24 cellular contexts compared by ENCODE assay signal in genomic region chr10:122988501-122988900, GRCh38.
"Had no signal": no experiment of that assay in that cellular context is flagged by ENCODE, and none has a peak within 500 bp of the region (broad histone marks: within the 10 kb centered on the region; RNA-seq: fewer than 3 reads in every experiment).

No MANE protein-coding gene starts in this region.

- DNase-seq: dermis blood vessel endothelial cell; effector memory CD4-positive, alpha-beta T cell; hypothalamus; immature natural killer cell; islet precursor cell; kidney glomerular epithelial cell; left colon; left ventricle myocardium inferior; lower lobe of right lung; naive thymus-derived CD8-positive, alpha-beta T cell; nephron progenitor cell; nucleus accumbens; stimulated activated CD4-positive, alpha-beta T cell treated with anti-CD3 and anti-CD28 coated beads, Interleukin-4, amount 100 ng/mL, for 4 hours; stimulated activated naive CD8-positive, alpha-beta T cell treated with anti-CD3 and anti-CD28 coated beads, Interleukin-15, Interleukin-2, amounts not matched to agents 100 U/mL and 50 U/mL, for 24 hours; upper lobe of right lung; uterus had no signal

- H3K4me3 ChIP-seq: coronary artery, esophagus muscularis mucosa, left ventricle myocardium inferior, lower lobe of right lung, prostate gland, right atrium auricular region, thoracic aorta, tibial nerve, upper lobe of right lung, uterus had no signal

- ATAC-seq: left colon; lower lobe of right lung; naive thymus-derived CD8-positive, alpha-beta T cell; sciatic nerve; stimulated activated memory B cell treated with anti-CD40 and anti-IgM and Interleukin-4, amounts not matched to agents 10 μg/mL and 1 μg/mL and 100 μg/mL, for 72 hours; stimulated activated naive CD8-positive, alpha-beta T cell treated with anti-CD3 and anti-CD28 coated beads, Interleukin-15, Interleukin-2, amounts not matched to agents 100 U/mL and 50 U/mL, for 24 hours; upper lobe of right lung had no signal
